ENCODE assay signal across 1 cellular context in the genomic region with DNA sequence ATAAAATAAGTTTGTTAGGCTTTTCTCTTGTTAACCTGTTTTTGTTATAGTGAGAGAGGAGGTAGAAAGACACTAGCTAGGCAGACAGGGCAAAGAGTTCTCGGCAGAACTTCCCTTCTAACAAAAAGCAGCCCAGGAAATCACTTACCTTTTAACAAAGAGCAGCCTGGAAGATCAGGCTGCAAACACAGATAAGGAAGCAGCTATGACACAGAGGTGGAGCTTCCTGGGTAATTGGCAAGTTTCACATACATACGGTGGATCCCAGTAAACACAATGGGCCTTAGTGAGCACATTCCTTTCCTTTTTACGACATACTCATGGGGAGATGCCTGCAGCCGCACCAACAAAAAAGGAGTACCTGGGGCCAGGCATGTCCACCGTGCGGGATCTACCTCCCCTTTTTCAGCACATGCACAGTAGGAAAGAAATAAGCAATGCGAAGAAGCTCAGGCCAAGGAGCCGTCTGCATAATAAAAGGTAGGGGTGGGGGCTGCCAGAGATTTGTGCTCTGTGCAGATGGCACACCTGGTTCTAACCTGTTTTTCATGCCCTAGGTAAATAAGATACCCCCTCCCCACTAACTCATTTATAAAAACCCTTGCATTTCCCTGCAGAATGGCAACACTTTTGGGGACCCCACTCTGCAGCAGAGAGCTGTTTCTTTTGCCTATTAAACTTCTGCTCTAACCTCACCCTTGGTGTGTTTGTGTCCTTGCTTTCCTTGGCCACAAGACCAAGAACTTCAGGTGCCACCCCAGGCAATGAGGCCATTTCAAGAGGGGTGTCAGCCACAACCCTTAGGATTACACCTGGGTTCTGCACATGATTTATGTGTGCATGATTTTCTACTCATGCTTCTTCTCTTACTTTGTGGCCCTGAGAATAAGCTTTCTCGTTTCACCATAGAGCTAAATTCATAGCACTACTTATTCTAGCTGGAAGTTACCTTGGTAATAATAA.
A peak's percentile ranks its signal among the peaks of the same experiment; 100 is the strongest.
TF ChIP-seq lines count a peak whose summit lies in the region.

No MANE protein-coding gene starts in this region.

TF ChIP-seq in WTC11, 78 proteins besides CTCF, POLR2A, EP300 and RAD21 (continued from another document):
- TF ChIP-seq, protein P1, sequence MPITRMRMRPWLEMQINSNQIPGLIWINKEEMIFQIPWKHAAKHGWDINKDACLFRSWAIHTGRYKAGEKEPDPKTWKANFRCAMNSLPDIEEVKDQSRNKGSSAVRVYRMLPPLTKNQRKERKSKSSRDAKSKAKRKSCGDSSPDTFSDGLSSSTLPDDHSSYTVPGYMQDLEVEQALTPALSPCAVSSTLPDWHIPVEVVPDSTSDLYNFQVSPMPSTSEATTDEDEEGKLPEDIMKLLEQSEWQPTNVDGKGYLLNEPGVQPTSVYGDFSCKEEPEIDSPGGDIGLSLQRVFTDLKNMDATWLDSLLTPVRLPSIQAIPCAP (CRISPR knock-in tag; IDR thresholded peaks at IDR 0.05) = no peak
- TF ChIP-seq FOXK1 (CRISPR knock-in tag; IDR thresholded peaks at IDR 0.05) (0 out of 2 replicates have a peak, but pooled peaks have one; percentile 38), ZNF423 (CRISPR knock-in tag; IDR thresholded peaks at IDR 0.05) (no peak), NFYB (CRISPR knock-in tag; conservative IDR thresholded peaks at IDR 0.05; ENCODE audit: low read depth) (0 out of 2 replicates have a peak, but pooled peaks have one; percentile 1)
- TF ChIP-seq, protein P2, sequence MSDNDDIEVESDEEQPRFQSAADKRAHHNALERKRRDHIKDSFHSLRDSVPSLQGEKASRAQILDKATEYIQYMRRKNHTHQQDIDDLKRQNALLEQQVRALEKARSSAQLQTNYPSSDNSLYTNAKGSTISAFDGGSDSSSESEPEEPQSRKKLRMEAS (CRISPR knock-in tag; IDR thresholded peaks at IDR 0.05) = peak; percentile 49; the same call in 1 of the 2 replicates
